ENCODE assay signal across 8 cellular contexts in genomic region chr6:151391021-151391470, GRCh38. TPM values are rescaled to one million over a fixed set of nuclear protein-coding genes. Genes with fewer than 3 reads are reported as not detected.
DNase-seq lines count a peak whose midpoint lies in the region; FAIRE-seq and TF ChIP-seq lines count a peak whose summit lies in the region.

No MANE protein-coding gene starts in this region.

- peak overlapping the region; percentile 98 to 99 for H3K27ac ChIP-seq in kidney (ENCODE audit: low read depth in 2 of 2, low read length in 2 of 2)

- no peak for FAIRE-seq in kidney (lab: Jason Lieb, UNC)

- H3K9me3 ChIP-seq in kidney (ENCODE audit: control insufficient read depth in 1 of 2, low read length in 2 of 2) = no peaks in the 10 kb centered on the region

- peak overlapping the region; percentile 28 to 72 for H3K9ac ChIP-seq in kidney (ENCODE audit: low read length in 2 of 2)

- peaks cover 17 to 30% of the 10 kb centered on the region in 2 donors for H3K4me1 ChIP-seq in kidney (ENCODE audit: control insufficient read depth in 1 of 2, insufficient read depth in 1 of 2, low read depth in 1 of 2, low read length in 2 of 2)

- H3K36me3 ChIP-seq in GM06990 (ENCODE audit: control insufficient read depth, insufficient read depth, low read length) (no peaks in the 10 kb centered on the region; the same call in none of the 2 replicates), H7 (replicated peaks; ENCODE audit: control insufficient read depth, insufficient read depth, low read length) (no peaks in the 10 kb centered on the region; the same call in 1 of the 2 replicates), kidney (ENCODE audit: control insufficient read depth in 1 of 2, insufficient read depth in 2 of 2, low read length in 2 of 2) (peaks cover 0 to 3% of the 10 kb centered on the region in 2 donors)

- TF ChIP-seq CTCF in GM06990 (IDR thresholded peaks at IDR 0.05; ENCODE audit: insufficient read depth, low read length, poor library complexity, severe bottlenecking) (no peak), kidney (IDR thresholded peaks at IDR 0.05; ENCODE audit: borderline replicate concordance, extremely low read depth, insufficient read depth) (no peak)

- H3K4me3 ChIP-seq in GM06990 (replicated peaks; ENCODE audit: low read depth, low read length) (peak overlapping the region; percentile 88), H7 (ENCODE audit: insufficient read depth, low read depth, low read length) (peak overlapping the region; percentile 93), kidney (ENCODE audit: low read length in 2 of 2) (peak overlapping the region; percentile 55 to 65)

- no peaks in the 10 kb centered on the region for H3K27me3 ChIP-seq in GM06990 (replicated peaks; ENCODE audit: control insufficient read depth, insufficient read depth, low read length)
- H3K27me3 ChIP-seq in H7 (ENCODE audit: control insufficient read depth, insufficient read depth, low read length) = no peaks in the 10 kb centered on the region

- intact Hi-C loops in kidney (cut with DNase I) = no loop called here

- DNase-seq in GM06990 (ENCODE audit: extremely low read depth, insufficient read length) (no peak), H7 (peak; percentile 90), NCI-H1048 (lab: John Stamatoyannopoulos, UW) (peak; percentile 20), kidney (peak; percentile 95), cerebellar nuclear complex (lab: John Stamatoyannopoulos, UW) (no peak)
- DNase-seq in activated CD4-positive, CD25-positive, alpha-beta regulatory T cell treated with anti-CD3 and anti-CD28 coated beads, Interleukin-2, amount 50 U/mL, for 16 hours (ENCODE audit: low read depth, low spot score) = peak; percentile 64
- peak; percentile 79 for DNase-seq in central memory CD4-positive, alpha-beta T cell
- peak; percentile 69 to 70 for DNase-seq in stimulated activated CD4-positive, alpha-beta T cell treated with anti-CD3 and anti-CD28 coated beads, Interleukin-15, amount 100 ng/mL, for 1 hour (ENCODE audit: low read depth in 1 of 2, low spot score in 1 of 2)

RNA-seq across cellular contexts. Expression of gene ZBTB2, which starts 0.3 kb away (rescaled TPM):
- total RNA-seq in H7 (2014; rRNA removed; shearing (Covaris generic)) = 13.8 and 15.5 TPM in 2 replicates
- 11.2 TPM for total RNA-seq in kidney
- 6.0 TPM for polyA plus RNA-seq in kidney (ENCODE audit: insufficient read depth, low read depth, low replicate concordance)

Comparison
In these comparisons a context has a peak if more than half of its experiments do, and no peak if none do; other contexts are left out.
1. DNase-seq: peak in H7 (single experiment), NCI-H1048 (single experiment), activated CD4-positive, CD25-positive, alpha-beta regulatory T cell treated with anti-CD3 and anti-CD28 coated beads, Interleukin-2, amount 50 U/mL, for 16 hours (single experiment), central memory CD4-positive, alpha-beta T cell (single experiment), kidney (single experiment) and stimulated activated CD4-positive, alpha-beta T cell treated with anti-CD3 and anti-CD28 coated beads, Interleukin-15, amount 100 ng/mL, for 1 hour (2 of 2); none in GM06990 (single experiment) and cerebellar nuclear complex (0 of 2).
2. Peak in every context shown above with its lines, with median percentiles within 50 percentile points of each other: H3K4me3 ChIP-seq.